In genomic region chr3:196501316-196502064, GRCh38 we compare ENCODE assay signal across 9 cellular contexts. TPM values are rescaled to one million over a fixed set of nuclear protein-coding genes. Genes with fewer than 3 reads are reported as not detected.
A peak's percentile ranks its signal among the peaks of the same experiment; 100 is the strongest.
DNase-seq lines count a peak whose midpoint lies in the region; ATAC-seq and TF ChIP-seq lines count a peak whose summit lies in the region.
"Had no signal": no experiment of that assay in that cellular context is flagged by ENCODE, and none has a peak within 500 bp of the region (broad histone marks: within the 10 kb centered on the region; RNA-seq: fewer than 3 reads in every experiment).

No MANE protein-coding gene starts in this region.

- peaks cover 24% of the 10 kb centered on the region for H3K27me3 Mint-ChIP-seq in brain
- no peaks in the 10 kb centered on the region for H3K27me3 Mint-ChIP-seq in mesothelial cell of epicardium (ENCODE audit: low read depth)

- peak overlapping the region; percentile 99 to 100 (median 100) for H3K4me3 Mint-ChIP-seq in brain
- H3K4me3 Mint-ChIP-seq in mesothelial cell of epicardium, result peak overlapping the region; percentile 94

- H3K79me2 ChIP-seq in MM.1S (ENCODE audit: low read length), result peaks cover 68% of the 10 kb centered on the region

- peak overlapping the region; percentile 87 for H3K9ac ChIP-seq in MM.1S (ENCODE audit: low read length)

- H3K36me3 ChIP-seq in MM.1S (replicated peaks; ENCODE audit: insufficient read depth, low read length), result no peaks in the 10 kb centered on the region

- peaks cover 52% of the 10 kb centered on the region for H3K36me3 Mint-ChIP-seq in brain
- peaks cover 8% of the 10 kb centered on the region for H3K36me3 Mint-ChIP-seq in mesothelial cell of epicardium

- H4K20me1 ChIP-seq in MM.1S (ENCODE audit: insufficient read depth, low read length), result peaks cover 37% of the 10 kb centered on the region

- H3K27ac Mint-ChIP-seq in brain, result peak overlapping the region; percentile 80 to 98 (median 91)
- H3K27ac Mint-ChIP-seq in mesothelial cell of epicardium, result peak overlapping the region; percentile 81

- H3K4me2 ChIP-seq in MM.1S (ENCODE audit: low read depth, low read length), result peak overlapping the region; percentile 93

- DNase-seq in NCI-H1105 (lab: John Stamatoyannopoulos, UW), result peak; percentile 19
- DNase-seq in NCI-H1105 treated with DMSO at 0.1 percent for 48 hours (lab: John Stamatoyannopoulos, UW), result no peak
- DNase-seq in MM.1S, result peak; percentile 55
- no peak for DNase-seq in mesothelial cell of epicardium (ENCODE audit: low spot score in 2 of 2, unreplicated experiment in 2 of 2)
- no peak for DNase-seq in NCI-H2029 (lab: John Stamatoyannopoulos, UW)
- no peak for DNase-seq in left lobe of liver (ENCODE audit: low spot score)

- TF ChIP-seq CTCF in MM.1S (IDR thresholded peaks at IDR 0.05; ENCODE audit: low read length) (no peak), brain (conservative IDR thresholded peaks at IDR 0.05) (no peak), mesothelial cell of epicardium (IDR thresholded peaks at IDR 0.05; ENCODE audit: unreplicated experiment) (no peak)

- H3K4me1 Mint-ChIP-seq in brain (peaks cover 33% of the 10 kb centered on the region), mesothelial cell of epicardium (peaks cover 24% of the 10 kb centered on the region)

- H3K9me2 ChIP-seq in MM.1S (replicated peaks; ENCODE audit: insufficient read depth, low read length), result no peaks in the 10 kb centered on the region

- no peak overlapping the region for H2AFZ ChIP-seq in MM.1S (ENCODE audit: low read length)

- H3K27me3 ChIP-seq in MM.1S (replicated peaks; ENCODE audit: insufficient read depth, low read length), result no peaks in the 10 kb centered on the region

- H3K9me3 Mint-ChIP-seq in brain, result peaks cover 8 to 18% (median 11%) of the 10 kb centered on the region in 5 experiments
- peaks cover 4% of the 10 kb centered on the region for H3K9me3 Mint-ChIP-seq in mesothelial cell of epicardium

- H3K9me3 ChIP-seq in MM.1S (replicated peaks; ENCODE audit: insufficient read depth, low read length), result no peaks in the 10 kb centered on the region

- ATAC-seq in GM21717 (IDR thresholded peaks at IDR 0.05; ENCODE audit: unreplicated experiment), result no peak
- no peak for ATAC-seq in left lobe of liver

- peak overlapping the region; percentile 90; the same call in 1 of the 2 replicates for H3K27ac ChIP-seq in MM.1S (ENCODE audit: low read length)

- H3K4me3 ChIP-seq in MM.1S (ENCODE audit: low read length), result peak overlapping the region; percentile 94

- H3F3A ChIP-seq in MM.1S (ENCODE audit: insufficient read depth, low read length), result peaks cover 38% of the 10 kb centered on the region

- peaks cover 18% of the 10 kb centered on the region for H3K4me1 ChIP-seq in MM.1S (ENCODE audit: low read length)

RNA-seq across cellular contexts. Expression of gene RNF168, which starts 2.1 kb away (rescaled TPM):
- 5.1 TPM for polyA plus RNA-seq in brain (ENCODE audit: insufficient read depth, low read depth, low replicate concordance)
- total RNA-seq in mesothelial cell of epicardium (19.5 to 21.3 TPM (median 21.0 TPM) in 3 replicates), left lobe of liver (12.9 TPM)

RNA-seq across cellular contexts. Expression of gene SMCO1, which starts 13.7 kb away (rescaled TPM):
- not detected for polyA plus RNA-seq in brain (ENCODE audit: insufficient read depth, low read depth, low replicate concordance)
- total RNA-seq in mesothelial cell of epicardium (not detected in 3 replicates), left lobe of liver (not detected)
- polyA plus RNA-seq: adipose tissue had no signal

Comparison
In these comparisons a context has a peak if more than half of its experiments do, and no peak if none do; other contexts are left out.
1. DNase-seq: peak in NCI-H1105 (single experiment) and MM.1S (single experiment); none in NCI-H1105 treated with DMSO at 0.1 percent for 48 hours (single experiment), mesothelial cell of epicardium (0 of 2), NCI-H2029 (single experiment) and left lobe of liver (single experiment).